ENCODE assay signal across 8 cellular contexts in the genomic region with DNA sequence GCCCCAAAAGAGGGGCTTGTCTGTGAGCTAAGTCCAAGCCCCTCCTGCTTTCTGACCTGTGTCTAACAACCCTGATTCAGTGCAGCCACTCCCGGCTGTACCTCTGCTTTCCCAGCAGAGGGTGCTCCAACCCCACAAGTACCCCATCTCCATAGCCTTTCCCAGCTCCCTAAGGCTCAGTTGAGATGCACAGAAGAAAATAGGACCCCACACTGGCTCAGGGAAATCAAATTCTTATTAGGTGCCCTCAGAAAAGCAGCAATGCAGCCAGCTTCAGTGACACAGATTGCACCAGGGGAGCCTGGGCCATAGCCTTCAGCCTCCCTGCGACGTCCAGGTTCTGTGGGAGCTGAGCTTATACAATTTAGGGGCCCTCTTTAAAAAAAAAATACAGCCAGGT. TPM values are rescaled to one million over a fixed set of nuclear protein-coding genes. Genes with fewer than 3 reads are reported as not detected.
DNase-seq lines count a peak whose midpoint lies in the region; ATAC-seq and TF ChIP-seq lines count a peak whose summit lies in the region.

No MANE protein-coding gene starts in this region.

- no peak overlapping the region for H3K4me3 Mint-ChIP-seq in WTC11

- H3K27me3 Mint-ChIP-seq in WTC11 (ENCODE audit: low read depth), result peaks cover 4% of the 10 kb centered on the region; the same call in 1 of the 2 replicates

- POLR2A ChIA-PET in AG04449 (lab: Yijun Ruan, JAX) (interaction anchor here (0.6 to 1.7 kb wide), 2 partner anchors 44 to 194 kb away, joined by 3 to 5 read pairs; no protein-coding TSS in a partner anchor), WTC11 (lab: Charles Lee) (interaction anchor here (1.0 to 1.3 kb wide), 4 partner anchors 35 to 275 kb away, joined by 3 to 5 read pairs (median 3); no protein-coding TSS in a partner anchor)

- peaks cover 6% of the 10 kb centered on the region for H3K27me3 ChIP-seq in kidney epithelial cell (ENCODE audit: control insufficient read depth, insufficient read depth, low read length)

- H3K36me3 ChIP-seq in kidney epithelial cell (ENCODE audit: control insufficient read depth, insufficient read depth, low read length), result no peaks in the 10 kb centered on the region

- peaks cover 9% of the 10 kb centered on the region; the same call in 1 of the 2 replicates for H3K36me3 Mint-ChIP-seq in WTC11

- H3K4me1 Mint-ChIP-seq in WTC11, result peaks cover 5% of the 10 kb centered on the region

- CTCF ChIA-PET in AG04449 (lab: Yijun Ruan, JAX) (interaction anchor here (0.6 to 15.3 kb wide), 49 partner anchors 8 to 471 kb away, joined by 3 to 1065 read pairs (median 5); partner anchors contain the start of genes CIPC and IRF2BPL), WTC11 (lab: Charles Lee) (interaction anchor here (0.6 to 7.4 kb wide), 69 partner anchors 9 to 836 kb away, joined by 3 to 249 read pairs (median 6); partner anchors contain the start of genes CIPC, TMEM63C and VASH1)

- TF ChIP-seq CTCF in AG04449 (IDR thresholded peaks at IDR 0.05; ENCODE audit: insufficient read depth, low read length, missing control alignments), result peak; percentile 92
- TF ChIP-seq CTCF in WTC11 (IDR thresholded peaks at IDR 0.05), result peak; percentile 86
- TF ChIP-seq CTCF in kidney epithelial cell (IDR thresholded peaks at IDR 0.05; ENCODE audit: insufficient read depth, low read length, poor library complexity, severe bottlenecking), result peak; percentile 97

- peak; percentile 24 for DNase-seq in AG04449 (ENCODE audit: low read depth, low spot score)
- peak; percentile 51 for DNase-seq in GM19240 (ENCODE audit: insufficient read length, low spot score)
- DNase-seq in NCI-H2227 (lab: John Stamatoyannopoulos, UW; ENCODE audit: unreplicated experiment), result peak; percentile 72
- DNase-seq in WTC11 (ENCODE audit: low spot score), result peak; percentile 76
- peak; percentile 83 for DNase-seq in cerebellar cortex (ENCODE audit: low spot score)
- peak; percentile 19 for DNase-seq in kidney epithelial cell (ENCODE audit: low read depth)
- DNase-seq in stimulated activated CD4-positive, alpha-beta T cell treated with anti-CD3 and anti-CD28 coated beads, Interleukin-1b, Interleukin-23, amount 100 ng/mL, for 48 hours, result peak; percentile 44

- H3K4me3 ChIP-seq in AG04449 (ENCODE audit: low read depth, low read length), result no peak overlapping the region
- no peak overlapping the region for H3K4me3 ChIP-seq in kidney epithelial cell (ENCODE audit: low read depth, low read length)

- peak; percentile 95 for ATAC-seq in WTC11
- no peak for ATAC-seq in GM18519 (IDR thresholded peaks at IDR 0.05; ENCODE audit: low FRiP score, unreplicated experiment)

- no peak overlapping the region for H3K27ac Mint-ChIP-seq in WTC11

- peaks cover 10% of the 10 kb centered on the region for H3K9me3 Mint-ChIP-seq in WTC11

TF ChIP-seq in WTC11, 78 proteins besides CTCF, POLR2A, EP300 and RAD21:
- TF ChIP-seq, protein P1, sequence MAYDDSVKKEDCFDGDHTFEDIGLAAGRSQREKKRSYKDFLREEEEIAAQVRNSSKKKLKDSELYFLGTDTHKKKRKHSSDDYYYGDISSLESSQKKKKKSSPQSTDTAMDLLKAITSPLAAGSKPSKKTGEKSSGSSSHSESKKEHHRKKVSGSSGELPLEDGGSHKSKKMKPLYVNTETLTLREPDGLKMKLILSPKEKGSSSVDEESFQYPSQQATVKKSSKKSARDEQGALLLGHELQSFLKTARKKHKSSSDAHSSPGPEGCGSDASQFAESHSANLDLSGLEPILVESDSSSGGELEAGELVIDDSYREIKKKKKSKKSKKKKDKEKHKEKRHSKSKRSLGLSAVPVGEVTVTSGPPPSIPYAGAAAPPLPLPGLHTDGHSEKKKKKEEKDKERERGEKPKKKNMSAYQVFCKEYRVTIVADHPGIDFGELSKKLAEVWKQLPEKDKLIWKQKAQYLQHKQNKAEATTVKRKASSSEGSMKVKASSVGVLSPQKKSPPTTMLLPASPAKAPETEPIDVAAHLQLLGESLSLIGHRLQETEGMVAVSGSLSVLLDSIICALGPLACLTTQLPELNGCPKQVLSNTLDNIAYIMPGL (CRISPR knock-in tag; IDR thresholded peaks at IDR 0.05), result 0 out of 2 replicates have a peak, but pooled peaks have one; percentile 34
- no peak for TF ChIP-seq OVOL2 (CRISPR knock-in tag; IDR thresholded peaks at IDR 0.05; ENCODE audit: borderline replicate concordance)
- no peak for TF ChIP-seq ZNF138 (CRISPR knock-in tag; conservative IDR thresholded peaks at IDR 0.05)
TF ChIP-seq in WTC11: peak in this region for 1.

RNA-seq across cellular contexts. Expression of gene LRRC74A, which starts 49.9 kb away (rescaled TPM):
- total RNA-seq in WTC11 (2021) (not detected in 3 replicates), kidney epithelial cell (not detected in 2 replicates)

Comparison
In these comparisons a context has a peak if more than half of its experiments do, and no peak if none do; other contexts are left out.
1. DNase-seq: peak in every context shown above with its lines; median percentile 83 in cerebellar cortex; 76 in WTC11; 72 in NCI-H2227; 51 in GM19240; 44 in stimulated activated CD4-positive, alpha-beta T cell treated with anti-CD3 and anti-CD28 coated beads, Interleukin-1b, Interleukin-23, amount 100 ng/mL, for 48 hours; 24 in AG04449; 19 in kidney epithelial cell.